ENCODE assay signal across 26 cellular contexts in genomic region chr4:108400309-108400708, GRCh38.
"Had no signal": no experiment of that assay in that cellular context is flagged by ENCODE, and none has a peak within 500 bp of the region (broad histone marks: within the 10 kb centered on the region; RNA-seq: fewer than 3 reads in every experiment).

No MANE protein-coding gene starts in this region.

- H3K27me3 ChIP-seq: stomach, suprapubic skin, testis, thyroid gland, tibial artery, tibial nerve, transverse colon, upper lobe of right lung, uterus, vagina had no signal

- H3K27ac ChIP-seq: stomach, suprapubic skin, testis, thoracic aorta, thyroid gland, tibial artery, transverse colon, upper lobe of right lung, uterus, vagina had no signal

- H3K36me3 ChIP-seq: stomach, suprapubic skin, thoracic aorta, thyroid gland, tibial artery, tibial nerve, transverse colon, upper lobe of right lung, uterus, vagina had no signal

- H3K9me3 ChIP-seq: suprapubic skin, testis, thoracic aorta, thyroid gland, tibial artery, transverse colon, upper lobe of right lung, uterus, vagina had no signal

- ATAC-seq: stimulated activated effector memory CD8-positive, alpha-beta T cell treated with anti-CD3 and anti-CD28 coated beads, Interleukin-12 subunit alpha, Interleukin-12 subunit beta, amount 100 ng/mL, for 72 hours; stimulated activated memory B cell treated with anti-CD40 and anti-IgM and Interleukin-4, amounts not matched to agents 10 μg/mL and 1 μg/mL and 100 μg/mL, for 72 hours; stimulated activated naive B cell treated with anti-CD40 and anti-IgM and Interleukin-4, amounts not matched to agents 10 μg/mL and 1 μg/mL and 100 μg/mL, for 72 hours; stimulated activated naive CD8-positive, alpha-beta T cell treated with anti-CD3 and anti-CD28 coated beads, Interleukin-15, amount 100 ng/mL, for 72 hours; stimulated activated naive CD8-positive, alpha-beta T cell treated with anti-CD3 and anti-CD28 coated beads, Interleukin-15, Interleukin-2, amounts not matched to agents 100 U/mL and 50 U/mL, for 24 hours; upper lobe of right lung had no signal

- DNase-seq: stimulated activated CD4-positive, alpha-beta T cell treated with anti-CD3 and anti-CD28 coated beads, Interleukin-2, amount 100 ng/mL, for 48 hours; stimulated activated CD4-positive, alpha-beta T cell treated with anti-CD3 and anti-CD28 coated beads, Interleukin-4, amount 100 ng/mL, for 1 hour; stimulated activated CD4-positive, alpha-beta T cell treated with anti-CD3 and anti-CD28 coated beads, Interleukin-4, amount 100 ng/mL, for 24 hours; stimulated activated CD4-positive, alpha-beta T cell treated with anti-CD3 and anti-CD28 coated beads, Interleukin-4, amount 100 ng/mL, for 4 hours; stimulated activated CD8-positive, alpha-beta memory T cell treated with anti-CD3 and anti-CD28 coated beads, Interleukin-4, amount 100 ng/mL, for 48 hours; stimulated activated naive B cell treated with anti-CD40 and anti-IgM and Interleukin-4, amounts not matched to agents 10 μg/mL and 1 μg/mL and 100 μg/mL, for 72 hours; stimulated activated naive CD4-positive, alpha-beta T cell; stimulated activated naive CD4-positive, alpha-beta T cell treated with Interleukin-2 at 50 U/mL for 16 hours; stimulated activated naive CD8-positive, alpha-beta T cell treated with anti-CD3 and anti-CD28 coated beads, Interleukin-15, amount 100 ng/mL, for 72 hours; stimulated activated naive CD8-positive, alpha-beta T cell treated with anti-CD3 and anti-CD28 coated beads, Interleukin-15, Interleukin-2, amounts not matched to agents 100 U/mL and 50 U/mL, for 24 hours; stomach; substantia nigra; testis; thyroid gland; tibial artery; transverse colon; trophoblast cell; upper lobe of right lung; uterus had no signal

- H3K4me1 ChIP-seq: stomach, suprapubic skin, testis, tibial artery, transverse colon, upper lobe of right lung, uterus, vagina had no signal

- H3K4me3 ChIP-seq: stomach, suprapubic skin, testis, thoracic aorta, thyroid gland, tibial artery, tibial nerve, transverse colon, upper lobe of right lung, uterus, vagina had no signal

- FAIRE-seq: urothelium cell line had no signal
